Comparison of ENCODE assay signal across 1 cellular context in the genomic region with DNA sequence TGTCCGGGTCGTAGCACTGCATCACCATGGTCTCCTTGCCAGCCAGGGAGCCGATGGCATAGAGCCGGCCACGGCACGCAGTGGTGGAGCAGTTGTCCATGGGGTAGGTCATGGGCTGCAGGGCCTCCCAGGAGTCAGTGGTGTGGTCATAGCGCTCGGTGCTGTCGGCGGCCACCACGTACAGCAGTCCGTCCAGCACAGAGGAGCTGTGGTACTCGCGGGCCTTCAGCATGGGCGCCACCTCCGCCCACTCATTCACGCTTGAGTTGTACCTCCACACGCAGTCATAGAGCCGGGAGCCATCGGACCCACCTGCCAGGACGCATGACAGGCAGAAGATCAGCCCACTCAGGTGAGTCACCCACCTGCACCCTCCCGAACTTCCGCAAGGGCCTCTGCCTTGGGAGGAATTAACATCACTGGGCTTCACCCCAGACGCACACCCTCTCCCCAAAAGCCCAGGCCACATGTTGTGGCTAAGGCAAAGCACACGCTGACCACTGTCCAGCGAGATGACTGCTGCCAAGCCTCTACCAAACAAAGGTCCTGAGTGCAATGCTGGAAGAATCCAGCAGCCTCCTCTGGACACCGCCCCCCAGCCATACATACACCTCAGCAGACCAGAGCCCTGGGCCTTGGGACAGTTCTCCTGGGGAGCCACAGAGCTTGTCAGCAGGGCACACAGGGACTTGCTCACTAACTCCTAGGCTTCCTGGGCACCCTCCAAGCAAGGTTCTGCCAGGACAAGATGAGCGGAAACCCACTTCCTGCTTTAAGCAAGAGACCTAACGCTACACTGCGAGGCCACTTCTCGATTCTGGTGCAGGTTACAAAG.
TF ChIP-seq lines count a peak whose summit lies in the region.

No MANE protein-coding gene starts in this region.

TF ChIP-seq in WTC11, 78 proteins besides CTCF, POLR2A, EP300 and RAD21 (continued from another document):
- TF ChIP-seq EMX1 (CRISPR knock-in tag; IDR thresholded peaks at IDR 0.05) (no peak), ZNF416 (CRISPR knock-in tag; IDR thresholded peaks at IDR 0.05) (no peak), GRHL2 (CRISPR knock-in tag; IDR thresholded peaks at IDR 0.05; ENCODE audit: insufficient replicate concordance, severe bottlenecking) (no peak), ZNF138 (CRISPR knock-in tag; conservative IDR thresholded peaks at IDR 0.05) (no peak), PRRX2 (CRISPR knock-in tag; IDR thresholded peaks at IDR 0.05) (no peak), ZNF219 (CRISPR knock-in tag; IDR thresholded peaks at IDR 0.05; ENCODE audit: borderline replicate concordance) (no peak), GABPB1 (CRISPR knock-in tag; IDR thresholded peaks at IDR 0.05) (no peak), NR2C2 (CRISPR knock-in tag; IDR thresholded peaks at IDR 0.05) (no peak), ATF1 (CRISPR knock-in tag; IDR thresholded peaks at IDR 0.05) (no peak)
- TF ChIP-seq, protein P1, sequence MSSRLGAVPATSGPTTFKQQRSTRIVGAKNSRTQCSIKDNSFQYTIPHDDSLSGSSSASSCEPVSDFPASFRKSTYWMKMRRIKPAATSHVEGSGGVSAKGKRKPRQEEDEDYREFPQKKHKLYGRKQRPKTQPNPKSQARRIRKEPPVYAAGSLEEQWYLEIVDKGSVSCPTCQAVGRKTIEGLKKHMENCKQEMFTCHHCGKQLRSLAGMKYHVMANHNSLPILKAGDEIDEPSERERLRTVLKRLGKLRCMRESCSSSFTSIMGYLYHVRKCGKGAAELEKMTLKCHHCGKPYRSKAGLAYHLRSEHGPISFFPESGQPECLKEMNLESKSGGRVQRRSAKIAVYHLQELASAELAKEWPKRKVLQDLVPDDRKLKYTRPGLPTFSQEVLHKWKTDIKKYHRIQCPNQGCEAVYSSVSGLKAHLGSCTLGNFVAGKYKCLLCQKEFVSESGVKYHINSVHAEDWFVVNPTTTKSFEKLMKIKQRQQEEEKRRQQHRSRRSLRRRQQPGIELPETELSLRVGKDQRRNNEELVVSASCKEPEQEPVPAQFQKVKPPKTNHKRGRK (CRISPR knock-in tag; IDR thresholded peaks at IDR 0.05; ENCODE audit: borderline replicate concordance), result no peak
- TF ChIP-seq, protein P2, sequence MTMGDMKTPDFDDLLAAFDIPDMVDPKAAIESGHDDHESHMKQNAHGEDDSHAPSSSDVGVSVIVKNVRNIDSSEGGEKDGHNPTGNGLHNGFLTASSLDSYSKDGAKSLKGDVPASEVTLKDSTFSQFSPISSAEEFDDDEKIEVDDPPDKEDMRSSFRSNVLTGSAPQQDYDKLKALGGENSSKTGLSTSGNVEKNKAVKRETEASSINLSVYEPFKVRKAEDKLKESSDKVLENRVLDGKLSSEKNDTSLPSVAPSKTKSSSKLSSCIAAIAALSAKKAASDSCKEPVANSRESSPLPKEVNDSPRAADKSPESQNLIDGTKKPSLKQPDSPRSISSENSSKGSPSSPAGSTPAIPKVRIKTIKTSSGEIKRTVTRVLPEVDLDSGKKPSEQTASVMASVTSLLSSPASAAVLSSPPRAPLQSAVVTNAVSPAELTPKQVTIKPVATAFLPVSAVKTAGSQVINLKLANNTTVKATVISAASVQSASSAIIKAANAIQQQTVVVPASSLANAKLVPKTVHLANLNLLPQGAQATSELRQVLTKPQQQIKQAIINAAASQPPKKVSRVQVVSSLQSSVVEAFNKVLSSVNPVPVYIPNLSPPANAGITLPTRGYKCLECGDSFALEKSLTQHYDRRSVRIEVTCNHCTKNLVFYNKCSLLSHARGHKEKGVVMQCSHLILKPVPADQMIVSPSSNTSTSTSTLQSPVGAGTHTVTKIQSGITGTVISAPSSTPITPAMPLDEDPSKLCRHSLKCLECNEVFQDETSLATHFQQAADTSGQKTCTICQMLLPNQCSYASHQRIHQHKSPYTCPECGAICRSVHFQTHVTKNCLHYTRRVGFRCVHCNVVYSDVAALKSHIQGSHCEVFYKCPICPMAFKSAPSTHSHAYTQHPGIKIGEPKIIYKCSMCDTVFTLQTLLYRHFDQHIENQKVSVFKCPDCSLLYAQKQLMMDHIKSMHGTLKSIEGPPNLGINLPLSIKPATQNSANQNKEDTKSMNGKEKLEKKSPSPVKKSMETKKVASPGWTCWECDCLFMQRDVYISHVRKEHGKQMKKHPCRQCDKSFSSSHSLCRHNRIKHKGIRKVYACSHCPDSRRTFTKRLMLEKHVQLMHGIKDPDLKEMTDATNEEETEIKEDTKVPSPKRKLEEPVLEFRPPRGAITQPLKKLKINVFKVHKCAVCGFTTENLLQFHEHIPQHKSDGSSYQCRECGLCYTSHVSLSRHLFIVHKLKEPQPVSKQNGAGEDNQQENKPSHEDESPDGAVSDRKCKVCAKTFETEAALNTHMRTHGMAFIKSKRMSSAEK (CRISPR knock-in tag; IDR thresholded peaks at IDR 0.05; ENCODE audit: borderline replicate concordance), result no peak
- TF ChIP-seq, protein P3, sequence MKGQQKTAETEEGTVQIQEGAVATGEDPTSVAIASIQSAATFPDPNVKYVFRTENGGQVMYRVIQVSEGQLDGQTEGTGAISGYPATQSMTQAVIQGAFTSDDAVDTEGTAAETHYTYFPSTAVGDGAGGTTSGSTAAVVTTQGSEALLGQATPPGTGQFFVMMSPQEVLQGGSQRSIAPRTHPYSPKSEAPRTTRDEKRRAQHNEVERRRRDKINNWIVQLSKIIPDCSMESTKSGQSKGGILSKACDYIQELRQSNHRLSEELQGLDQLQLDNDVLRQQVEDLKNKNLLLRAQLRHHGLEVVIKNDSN (CRISPR knock-in tag; IDR thresholded peaks at IDR 0.05), result no peak
- TF ChIP-seq, protein P4, sequence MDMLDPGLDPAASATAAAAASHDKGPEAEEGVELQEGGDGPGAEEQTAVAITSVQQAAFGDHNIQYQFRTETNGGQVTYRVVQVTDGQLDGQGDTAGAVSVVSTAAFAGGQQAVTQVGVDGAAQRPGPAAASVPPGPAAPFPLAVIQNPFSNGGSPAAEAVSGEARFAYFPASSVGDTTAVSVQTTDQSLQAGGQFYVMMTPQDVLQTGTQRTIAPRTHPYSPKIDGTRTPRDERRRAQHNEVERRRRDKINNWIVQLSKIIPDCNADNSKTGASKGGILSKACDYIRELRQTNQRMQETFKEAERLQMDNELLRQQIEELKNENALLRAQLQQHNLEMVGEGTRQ (CRISPR knock-in tag; IDR thresholded peaks at IDR 0.05), result no peak
- TF ChIP-seq, protein P5, sequence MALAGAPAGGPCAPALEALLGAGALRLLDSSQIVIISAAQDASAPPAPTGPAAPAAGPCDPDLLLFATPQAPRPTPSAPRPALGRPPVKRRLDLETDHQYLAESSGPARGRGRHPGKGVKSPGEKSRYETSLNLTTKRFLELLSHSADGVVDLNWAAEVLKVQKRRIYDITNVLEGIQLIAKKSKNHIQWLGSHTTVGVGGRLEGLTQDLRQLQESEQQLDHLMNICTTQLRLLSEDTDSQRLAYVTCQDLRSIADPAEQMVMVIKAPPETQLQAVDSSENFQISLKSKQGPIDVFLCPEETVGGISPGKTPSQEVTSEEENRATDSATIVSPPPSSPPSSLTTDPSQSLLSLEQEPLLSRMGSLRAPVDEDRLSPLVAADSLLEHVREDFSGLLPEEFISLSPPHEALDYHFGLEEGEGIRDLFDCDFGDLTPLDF (CRISPR knock-in tag; IDR thresholded peaks at IDR 0.05), result no peak
- TF ChIP-seq, protein P6, sequence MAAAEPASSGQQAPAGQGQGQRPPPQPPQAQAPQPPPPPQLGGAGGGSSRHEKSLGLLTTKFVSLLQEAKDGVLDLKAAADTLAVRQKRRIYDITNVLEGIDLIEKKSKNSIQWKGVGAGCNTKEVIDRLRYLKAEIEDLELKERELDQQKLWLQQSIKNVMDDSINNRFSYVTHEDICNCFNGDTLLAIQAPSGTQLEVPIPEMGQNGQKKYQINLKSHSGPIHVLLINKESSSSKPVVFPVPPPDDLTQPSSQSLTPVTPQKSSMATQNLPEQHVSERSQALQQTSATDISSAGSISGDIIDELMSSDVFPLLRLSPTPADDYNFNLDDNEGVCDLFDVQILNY (CRISPR knock-in tag; IDR thresholded peaks at IDR 0.05), result no peak
- TF ChIP-seq, protein P7, sequence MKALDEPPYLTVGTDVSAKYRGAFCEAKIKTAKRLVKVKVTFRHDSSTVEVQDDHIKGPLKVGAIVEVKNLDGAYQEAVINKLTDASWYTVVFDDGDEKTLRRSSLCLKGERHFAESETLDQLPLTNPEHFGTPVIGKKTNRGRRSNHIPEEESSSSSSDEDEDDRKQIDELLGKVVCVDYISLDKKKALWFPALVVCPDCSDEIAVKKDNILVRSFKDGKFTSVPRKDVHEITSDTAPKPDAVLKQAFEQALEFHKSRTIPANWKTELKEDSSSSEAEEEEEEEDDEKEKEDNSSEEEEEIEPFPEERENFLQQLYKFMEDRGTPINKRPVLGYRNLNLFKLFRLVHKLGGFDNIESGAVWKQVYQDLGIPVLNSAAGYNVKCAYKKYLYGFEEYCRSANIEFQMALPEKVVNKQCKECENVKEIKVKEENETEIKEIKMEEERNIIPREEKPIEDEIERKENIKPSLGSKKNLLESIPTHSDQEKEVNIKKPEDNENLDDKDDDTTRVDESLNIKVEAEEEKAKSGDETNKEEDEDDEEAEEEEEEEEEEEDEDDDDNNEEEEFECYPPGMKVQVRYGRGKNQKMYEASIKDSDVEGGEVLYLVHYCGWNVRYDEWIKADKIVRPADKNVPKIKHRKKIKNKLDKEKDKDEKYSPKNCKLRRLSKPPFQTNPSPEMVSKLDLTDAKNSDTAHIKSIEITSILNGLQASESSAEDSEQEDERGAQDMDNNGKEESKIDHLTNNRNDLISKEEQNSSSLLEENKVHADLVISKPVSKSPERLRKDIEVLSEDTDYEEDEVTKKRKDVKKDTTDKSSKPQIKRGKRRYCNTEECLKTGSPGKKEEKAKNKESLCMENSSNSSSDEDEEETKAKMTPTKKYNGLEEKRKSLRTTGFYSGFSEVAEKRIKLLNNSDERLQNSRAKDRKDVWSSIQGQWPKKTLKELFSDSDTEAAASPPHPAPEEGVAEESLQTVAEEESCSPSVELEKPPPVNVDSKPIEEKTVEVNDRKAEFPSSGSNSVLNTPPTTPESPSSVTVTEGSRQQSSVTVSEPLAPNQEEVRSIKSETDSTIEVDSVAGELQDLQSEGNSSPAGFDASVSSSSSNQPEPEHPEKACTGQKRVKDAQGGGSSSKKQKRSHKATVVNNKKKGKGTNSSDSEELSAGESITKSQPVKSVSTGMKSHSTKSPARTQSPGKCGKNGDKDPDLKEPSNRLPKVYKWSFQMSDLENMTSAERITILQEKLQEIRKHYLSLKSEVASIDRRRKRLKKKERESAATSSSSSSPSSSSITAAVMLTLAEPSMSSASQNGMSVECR (CRISPR knock-in tag; IDR thresholded peaks at IDR 0.05; ENCODE audit: borderline replicate concordance), result no peak
